ENCODE assay signal across 13 cellular contexts in the genomic region with DNA sequence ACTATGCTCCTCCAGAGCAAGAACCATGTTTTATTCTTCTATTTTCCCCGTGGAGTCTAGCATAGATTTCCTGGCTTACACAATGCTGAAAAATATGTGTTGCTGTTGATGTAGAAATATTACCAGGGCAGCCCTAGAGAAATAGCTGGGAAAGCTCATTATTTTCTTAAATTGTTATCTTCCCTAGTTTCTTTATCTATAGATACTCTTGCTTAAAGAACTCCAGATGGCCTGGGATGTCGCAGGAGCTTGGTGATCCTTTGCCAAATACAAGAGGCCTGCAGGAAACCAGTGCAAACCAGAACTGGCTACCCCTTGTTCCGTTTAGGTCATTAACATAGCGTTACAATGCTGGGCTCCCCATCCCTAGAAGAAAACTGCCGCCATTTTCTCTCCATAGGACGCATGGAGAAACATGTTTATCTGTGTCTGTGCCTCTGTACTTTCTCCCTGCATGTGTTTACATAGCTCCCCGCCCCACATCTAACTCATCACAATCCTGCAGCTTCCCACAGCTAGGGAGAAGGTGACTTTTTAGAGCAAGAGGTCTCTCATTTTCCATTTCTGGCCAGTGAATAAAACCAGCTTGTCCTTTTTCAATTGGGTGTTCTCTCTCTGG. TPM values are rescaled to one million over a fixed set of nuclear protein-coding genes. Genes with fewer than 3 reads are reported as not detected.
DNase-seq lines count a peak whose midpoint lies in the region; ATAC-seq, FAIRE-seq and TF ChIP-seq lines count a peak whose summit lies in the region.
"Had no signal": no experiment of that assay in that cellular context is flagged by ENCODE, and none has a peak within 500 bp of the region (broad histone marks: within the 10 kb centered on the region; RNA-seq: fewer than 3 reads in every experiment).

No MANE protein-coding gene starts in this region.

- CTCF ChIA-PET in SK-N-SH (lab: Yijun Ruan, JAX): interaction anchor here (0.8 to 1.5 kb wide), 3 partner anchors 212 to 703 kb away, joined by 3 to 4 read pairs (median 3); no protein-coding TSS in a partner anchor
- CTCF ChIA-PET in H1 (lab: Charles Lee; ENCODE audit: partially characterized antibody): interaction anchor here (0.7 to 2.5 kb wide), 9 partner anchors 9 to 701 kb away, joined by 3 to 13 read pairs (median 4); no protein-coding TSS in a partner anchor
- CTCF ChIA-PET in HepG2 (lab: Yijun Ruan, JAX; ENCODE audit: low intra/inter-chr PET ratio, low total read pairs): no interaction called here

- H2AFZ ChIP-seq in SK-N-SH (ENCODE audit: low read depth) (no peak overlapping the region), H1 (ENCODE audit: low read length) (0 out of 2 replicates have a peak overlapping the region, but pooled peaks have one; percentile 18), HepG2 (ENCODE audit: low read length) (no peak overlapping the region), neuronal stem cell (ENCODE audit: low read length) (peak overlapping the region; percentile 90)

- H3K27ac ChIP-seq in SK-N-SH (ENCODE audit: low read depth in 2 of 2, low read length in 1 of 2): no peak overlapping the region
- H3K27ac ChIP-seq in H1 (ENCODE audit: low read depth, low read length): no peak overlapping the region
- no peak overlapping the region for H3K27ac ChIP-seq in HepG2 (ENCODE audit: extremely low read length, insufficient read depth, low read length)
- H3K27ac ChIP-seq in neuronal stem cell (replicated peaks; ENCODE audit: low read length): no peak overlapping the region
- H3K27ac ChIP-seq in foreskin keratinocyte: no peak overlapping the region
- no peak overlapping the region for H3K27ac ChIP-seq in brain microvascular endothelial cell
- H3K27ac ChIP-seq: C4-2B had no signal

- H4K8ac ChIP-seq in H1 (ENCODE audit: extremely low read depth, insufficient read depth, low read length) (no peak overlapping the region), neuronal stem cell (ENCODE audit: low read depth, low read length) (no peak overlapping the region)

- H3K4me3 ChIP-seq in SK-N-SH (ENCODE audit: low read depth in 2 of 2, low read length in 1 of 2) (no peak overlapping the region), H1 (ENCODE audit: extremely low read depth in 1 of 4, insufficient read depth in 2 of 4, low read depth in 3 of 4, low read length in 4 of 4) (no peak overlapping the region), HepG2 (replicated peaks in 1 of 3; ENCODE audit: insufficient read depth in 1 of 3, low read depth in 2 of 3, low read length in 3 of 3) (no peak overlapping the region), neuronal stem cell (ENCODE audit: low read length in 2 of 2) (no peak overlapping the region), brain microvascular endothelial cell (ENCODE audit: low read depth, low read length) (no peak overlapping the region)

- H3K9ac ChIP-seq in SK-N-SH (no peak overlapping the region), H1 (replicated peaks in 1 of 4; ENCODE audit: extremely low read depth in 1 of 4, low read depth in 3 of 4, low read length in 3 of 4) (no peak overlapping the region), HepG2 (ENCODE audit: insufficient read depth, low read depth, low read length) (no peak overlapping the region), neuronal stem cell (ENCODE audit: low read depth, low read length, poor library complexity) (no peak overlapping the region)

- TF ChIP-seq POLR2A in H1 (IDR thresholded peaks at IDR 0.05; ENCODE audit: control extremely low read depth in 1 of 2, low read depth in 2 of 2, low read length in 2 of 2) (no peak), HepG2 (IDR thresholded peaks at IDR 0.05; ENCODE audit: insufficient read depth in 1 of 2, low read depth in 2 of 2, low read length in 2 of 2) (no peak), GM18505 (IDR thresholded peaks at IDR 0.05; ENCODE audit: borderline replicate concordance, extremely low read depth, insufficient read depth, insufficient read length) (no peak)

- peak; percentile 48; the same call in 2 of the 3 replicates for ATAC-seq in HepG2
- no peak for ATAC-seq in HG02610 (IDR thresholded peaks at IDR 0.05; ENCODE audit: unreplicated experiment)
- ATAC-seq in GM18505 (IDR thresholded peaks at IDR 0.05; ENCODE audit: unreplicated experiment): no peak
- no peak for ATAC-seq in foreskin keratinocyte

- DNase-seq in SK-N-SH (peak; percentile 15), H1 (ENCODE audit: low read depth in 1 of 2, low spot score in 2 of 2) (no peak), HepG2 (ENCODE audit: low spot score) (no peak), neuronal stem cell (ENCODE audit: low spot score) (no peak), foreskin keratinocyte (no peak), brain microvascular endothelial cell (no peak)
- DNase-seq: COR-L47, H7, NCI-H1930, NCI-H69 had no signal

- no peaks in the 10 kb centered on the region for H3K9me3 ChIP-seq in SK-N-SH
- H3K9me3 ChIP-seq in H1 (ENCODE audit: insufficient read depth in 2 of 2, low read depth in 1 of 2, low read length in 1 of 2): no peaks in the 10 kb centered on the region
- H3K9me3 ChIP-seq in HepG2 (ENCODE audit: low read length): no peaks in the 10 kb centered on the region
- no peaks in the 10 kb centered on the region for H3K9me3 ChIP-seq in neuronal stem cell (replicated peaks in 1 of 2; ENCODE audit: control insufficient read depth in 2 of 2, insufficient read depth in 1 of 2, low read depth in 1 of 2, low read length in 2 of 2)

- H2BK5ac ChIP-seq in H1 (ENCODE audit: low read depth, low read length) (no peak overlapping the region), neuronal stem cell (ENCODE audit: low read length) (no peak overlapping the region)

- in situ Hi-C loops in HepG2 (cut with HindIII; ENCODE audit: extremely low pct_ligation_motif_present, low pct_unique_long_range_greater_than_20kb): no loop called here
- in situ Hi-C loops in brain microvascular endothelial cell (cut with HindIII; ENCODE audit: low pct_ligation_motif_present, low sequenced_read_pairs): no loop called here

- no peaks in the 10 kb centered on the region for H3K9me2 ChIP-seq in SK-N-SH

- H3K27me3 ChIP-seq in SK-N-SH (ENCODE audit: insufficient read depth) (peaks cover 22% of the 10 kb centered on the region; the same call in 1 of the 2 replicates), H1 (replicated peaks in 1 of 4; ENCODE audit: control insufficient read depth in 3 of 4, extremely low read depth in 1 of 4, insufficient read depth in 3 of 4, low read length in 3 of 4) (no peaks in the 10 kb centered on the region), HepG2 (ENCODE audit: control insufficient read depth in 1 of 2, insufficient read depth in 2 of 2, low read length in 2 of 2) (no peaks in the 10 kb centered on the region), neuronal stem cell (ENCODE audit: control insufficient read depth in 3 of 3, insufficient read depth in 3 of 3, low read depth in 1 of 3, low read length in 3 of 3) (peaks cover 0 to 12% (median 0%) of the 10 kb centered on the region in 3 experiments), foreskin keratinocyte (peaks cover 37% of the 10 kb centered on the region), brain microvascular endothelial cell (replicated peaks) (peaks cover 28% of the 10 kb centered on the region)

- H3K4ac ChIP-seq in H1 (replicated peaks; ENCODE audit: insufficient read length, low read depth, low read length) (no peak overlapping the region), neuronal stem cell (ENCODE audit: low read length) (no peak overlapping the region)

- H4K91ac ChIP-seq in H1 (replicated peaks; ENCODE audit: insufficient read length, low read length) (no peak overlapping the region), neuronal stem cell (ENCODE audit: low read depth, low read length, poor library complexity) (no peak overlapping the region)

- H3K36me3 ChIP-seq in SK-N-SH (replicated peaks in 1 of 2; ENCODE audit: control insufficient read depth in 1 of 2, insufficient read depth in 2 of 2, low read length in 1 of 2) (no peaks in the 10 kb centered on the region), H1 (ENCODE audit: control insufficient read depth in 2 of 4, insufficient read depth in 4 of 4, low read length in 3 of 4) (no peaks in the 10 kb centered on the region), HepG2 (replicated peaks in 1 of 2; ENCODE audit: control insufficient read depth in 1 of 2, insufficient read depth in 2 of 2, low read length in 2 of 2) (no peaks in the 10 kb centered on the region), neuronal stem cell (replicated peaks in 1 of 2; ENCODE audit: control insufficient read depth in 2 of 2, insufficient read depth in 2 of 2, low read length in 2 of 2) (no peaks in the 10 kb centered on the region), brain microvascular endothelial cell (replicated peaks) (no peaks in the 10 kb centered on the region)

- no peak for TF ChIP-seq CTCF in SK-N-SH (IDR thresholded peaks at IDR 0.05)
- TF ChIP-seq CTCF in H1 (IDR thresholded peaks at IDR 0.05; ENCODE audit: control extremely low read depth in 1 of 3, insufficient read depth in 1 of 3, low read depth in 1 of 3, low read length in 3 of 3): no peak
- no peak for TF ChIP-seq CTCF in HepG2 (CRISPR knock-in tag; IDR thresholded peaks at IDR 0.05)
- no peak for TF ChIP-seq CTCF in foreskin keratinocyte (conservative IDR thresholded peaks at IDR 0.05)
- TF ChIP-seq CTCF in brain microvascular endothelial cell (IDR thresholded peaks at IDR 0.05; ENCODE audit: low read depth, low read length, missing control alignments): no peak

- H3F3A ChIP-seq in SK-N-SH (replicated peaks; ENCODE audit: insufficient read depth): no peaks in the 10 kb centered on the region

- POLR2A ChIA-PET in SK-N-SH (lab: Yijun Ruan, JAX) (no interaction called here), H1 (lab: Charles Lee; ENCODE audit: partially characterized antibody) (no interaction called here), HepG2 (lab: Yijun Ruan, JAX) (no interaction called here)

- H4K20me1 ChIP-seq in SK-N-SH (ENCODE audit: insufficient read depth) (no peaks in the 10 kb centered on the region), H1 (replicated peaks in 1 of 2; ENCODE audit: control insufficient read depth in 1 of 2, insufficient read depth in 2 of 2, low read length in 2 of 2) (no peaks in the 10 kb centered on the region), HepG2 (ENCODE audit: insufficient read depth, low read length) (no peaks in the 10 kb centered on the region)

- H3K23ac ChIP-seq in H1 (ENCODE audit: insufficient read length) (no peak overlapping the region), neuronal stem cell (ENCODE audit: low read depth, low read length, poor library complexity) (no peak overlapping the region)

- H3K18ac ChIP-seq in H1 (ENCODE audit: extremely low read depth, low read length): no peak overlapping the region
- no peak overlapping the region for H3K18ac ChIP-seq in neuronal stem cell (ENCODE audit: low read length)

- TF ChIP-seq RAD21 in SK-N-SH (IDR thresholded peaks at IDR 0.05; ENCODE audit: low read length) (no peak), H1 (IDR thresholded peaks at IDR 0.05 in 1 of 2, conservative IDR thresholded peaks at IDR 0.05 in 1 of 2; ENCODE audit: low read depth in 2 of 2, low read length in 2 of 2) (no peak), HepG2 (CRISPR knock-in tag; IDR thresholded peaks at IDR 0.05) (no peak)

- H2AK5ac ChIP-seq in H1 (ENCODE audit: low read depth, low read length) (no peak overlapping the region), neuronal stem cell (ENCODE audit: low read depth, low read length) (no peak overlapping the region)

- FAIRE-seq in H1 (lab: Jason Lieb, UNC): no peak
- no peak for FAIRE-seq in HepG2 (lab: Jason Lieb, UNC)

- H2BK120ac ChIP-seq in H1 (replicated peaks; ENCODE audit: low read depth, low read length) (no peak overlapping the region), neuronal stem cell (ENCODE audit: low read depth, low read length) (no peak overlapping the region)

- H3K79me1 ChIP-seq in H1 (ENCODE audit: low read depth, low read length) (no peaks in the 10 kb centered on the region), neuronal stem cell (ENCODE audit: low read depth, low read length) (no peaks in the 10 kb centered on the region)

- H3K4me2 ChIP-seq in SK-N-SH (no peak overlapping the region), H1 (ENCODE audit: insufficient read depth in 1 of 2, low read depth in 2 of 2, low read length in 2 of 2) (no peak overlapping the region), HepG2 (ENCODE audit: low read depth, low read length) (no peak overlapping the region), neuronal stem cell (ENCODE audit: insufficient read depth, low read length, poor library complexity, severe bottlenecking) (no peak overlapping the region)

- H3K4me1 ChIP-seq in SK-N-SH (ENCODE audit: control insufficient read depth in 1 of 2, insufficient read depth in 2 of 2, low read depth in 1 of 2, low read length in 1 of 2) (no peaks in the 10 kb centered on the region; a peak in 1 of 4 replicates), H1 (replicated peaks in 1 of 4; ENCODE audit: control insufficient read depth in 3 of 4, insufficient read depth in 4 of 4, low read length in 3 of 4) (no peaks in the 10 kb centered on the region; a peak in 1 of 7 replicates), HepG2 (ENCODE audit: insufficient read depth, low read length) (peaks cover 17% of the 10 kb centered on the region; the same call in 1 of the 2 replicates), neuronal stem cell (ENCODE audit: control insufficient read depth in 2 of 2, insufficient read depth in 1 of 2, low read depth in 1 of 2, low read length in 2 of 2) (peaks cover 0 to 7% of the 10 kb centered on the region in 2 donors), foreskin keratinocyte (no peaks in the 10 kb centered on the region)

- no TSS peak for BruUV-seq in HepG2 (replicated peaks; lab: Mats Ljungman, UMichigan)

- TF ChIP-seq EP300 in SK-N-SH (IDR thresholded peaks at IDR 0.05; ENCODE audit: borderline replicate concordance in 1 of 2, low read depth in 1 of 2, low read length in 1 of 2): no peak
- TF ChIP-seq EP300 in H1 (IDR thresholded peaks at IDR 0.05; ENCODE audit: borderline replicate concordance in 1 of 2, low read depth in 2 of 2, low read length in 2 of 2): no peak
- no peak for TF ChIP-seq EP300 in HepG2 (IDR thresholded peaks at IDR 0.05; ENCODE audit: low read depth in 2 of 2, low read length in 2 of 2)
- no peak for TF ChIP-seq EP300 in HepG2 (CRISPR knock-in tag; IDR thresholded peaks at IDR 0.05; ENCODE audit: borderline replicate concordance)

- intact Hi-C loops in HepG2 (cut with micrococcal nuclease; ENCODE audit: unreplicated experiment): no loop called here

- no peak overlapping the region for H3K14ac ChIP-seq in H1 (ENCODE audit: insufficient read length)
- no peak overlapping the region for H3K14ac ChIP-seq in neuronal stem cell (ENCODE audit: low read length)

- H2BK20ac ChIP-seq in H1 (ENCODE audit: low read length): no peak overlapping the region

- no peaks in the 10 kb centered on the region for H3K79me2 ChIP-seq in SK-N-SH (ENCODE audit: insufficient read depth)
- H3K79me2 ChIP-seq in H1 (ENCODE audit: control insufficient read depth in 1 of 2, insufficient read depth in 2 of 2, low read length in 2 of 2): no peaks in the 10 kb centered on the region
- H3K79me2 ChIP-seq in HepG2 (ENCODE audit: insufficient read depth, low read length): no peaks in the 10 kb centered on the region

- no peaks in the 10 kb centered on the region for H3K23me2 ChIP-seq in H1 (ENCODE audit: low read depth, low read length)

- H2BK15ac ChIP-seq in H1 (ENCODE audit: low read length) (no peak overlapping the region), neuronal stem cell (ENCODE audit: low read length) (no peak overlapping the region)

- 16% methylated on average over 7 of the region's 7 CpGs for WGBS in SK-N-SH (ENCODE audit: low lambda C conversion rate)
- WGBS in H1 (ENCODE audit: extremely low coverage in 1 of 2, insufficient coverage in 1 of 2, insufficient read length in 1 of 2, insufficient replicate concordance in 2 of 2, low coverage in 1 of 2, low lambda C conversion rate in 2 of 2, missing lambda C conversion rate in 1 of 2), 2 experiments: 86% methylated on average over 7 of the region's 7 CpGs; no CpG with 5 or more reads in 1 of the 2 experiments
- WGBS in HepG2 (ENCODE audit: low lambda C conversion rate): 54% methylated on average over 7 of the region's 7 CpGs
- WGBS in neuronal stem cell (ENCODE audit: extremely low coverage in 2 of 2, insufficient read length in 2 of 2, insufficient replicate concordance in 1 of 2), 2 donors: no CpG with 5 or more reads among the region's 7 CpGs

- H4K5ac ChIP-seq in H1 (ENCODE audit: insufficient read length, low read depth, low read length): no peak overlapping the region

- H2BK12ac ChIP-seq in H1 (ENCODE audit: low read depth, low read length) (no peak overlapping the region), neuronal stem cell (ENCODE audit: low read length) (no peak overlapping the region)

- no peak overlapping the region for H3K56ac ChIP-seq in H1 (replicated peaks; ENCODE audit: insufficient read length, low read depth, low read length)

RNA-seq across cellular contexts. Expression of a gene that starts 6.4 kb away (rescaled TPM):
- polyA plus RNA-seq in SK-N-SH (2012; rRNA removed) (0.13 and 0.34 TPM in 2 replicates), H1 (2011; rRNA removed) (0.41 and 0.53 TPM in 2 replicates), HepG2 (2011; rRNA removed) (7.8 and 12.2 TPM in 2 replicates), foreskin keratinocyte (not detected in 2 replicates)
- polyA plus RNA-seq in SK-N-SH (2012; cell fraction: cytosol; rRNA removed): 0.06 and 0.17 TPM in 2 replicates
- polyA plus RNA-seq in SK-N-SH (2012; cell fraction: nucleus; rRNA removed): 0.01 and 0.15 TPM in 2 replicates
- total RNA-seq in H1 (2021; fragmentation: NEBNext Ultra II Directional; extraction: Animal tissue kit (Norgen Biotek cat#: 25700)): 2.5 and 2.7 TPM in 2 replicates
- polyA plus RNA-seq in H1 (2011; cell fraction: cytosol; rRNA removed): 0.49 TPM
- 1.4 TPM for polyA plus RNA-seq in H1 (2011; cell fraction: nucleus; rRNA removed)
- 0.72 to 1.2 TPM (median 1.1 TPM) in 4 replicates for polyA plus RNA-seq in H1 (2012, experiment 1 of 2)
- 0.01 TPM for polyA plus RNA-seq in H1 (2012, experiment 2 of 2)
- polyA plus RNA-seq in H1 (2013, experiment 1 of 2): 0.71 TPM
- 0.83 TPM for polyA plus RNA-seq in H1 (2013, experiment 2 of 2)
- polyA minus RNA-seq in H1 (2011; rRNA and poly(A)+ RNA removed): 3.9 and 10.0 TPM in 2 replicates
- 1.1 TPM for polyA minus RNA-seq in H1 (2011; cell fraction: cytosol; rRNA and poly(A)+ RNA removed)
- 5.8 TPM for polyA minus RNA-seq in H1 (2011; cell fraction: nucleus; rRNA and poly(A)+ RNA removed)
- total RNA-seq in HepG2 (2016; rRNA removed; fragmentation: Illumina TruSeq; extraction: Trizol) (13.3 and 22.2 TPM in 2 replicates), foreskin keratinocyte (0.07 TPM in 1 of 2 replicates, not detected in the other)
- 1.4 and 1.9 TPM in 2 replicates for total RNA-seq in HepG2 (2016; cell fraction: cytosol; rRNA removed; fragmentation: Illumina TruSeq; extraction: Trizol; ENCODE audit: low read depth)
- 14.7 and 22.1 TPM in 2 replicates for total RNA-seq in HepG2 (2016; cell fraction: insoluble cytoplasmic fraction; rRNA removed; fragmentation: Illumina TruSeq; extraction: Trizol)
- 4.3 and 4.4 TPM in 2 replicates for total RNA-seq in HepG2 (2016; cell fraction: membrane; rRNA removed; fragmentation: Illumina TruSeq; extraction: Trizol)
- 18.5 and 19.5 TPM in 2 replicates for total RNA-seq in HepG2 (2016; cell fraction: nucleus; rRNA removed; fragmentation: Illumina TruSeq; extraction: Trizol)
- polyA plus RNA-seq in HepG2 (2011; cell fraction: cytosol; rRNA removed): 6.5 and 6.8 TPM in 2 replicates
- polyA plus RNA-seq in HepG2 (2011; cell fraction: nucleus; rRNA removed): 6.8 and 8.4 TPM in 2 replicates
- 14.2 and 21.9 TPM in 2 replicates for polyA plus RNA-seq in HepG2 (2012)
- 0.12 and 0.35 TPM in 2 replicates for polyA plus RNA-seq in HepG2 (2016; cell fraction: cytosol; fragmentation: Illumina TruSeq; extraction: Trizol; ENCODE audit: low read depth)
- polyA plus RNA-seq in HepG2 (2016; cell fraction: insoluble cytoplasmic fraction; fragmentation: Illumina TruSeq; extraction: Trizol; ENCODE audit: low read depth): 5.9 and 6.2 TPM in 2 replicates
- polyA plus RNA-seq in HepG2 (2016; cell fraction: membrane; fragmentation: Illumina TruSeq; extraction: Trizol; ENCODE audit: low read depth): 0.72 and 0.98 TPM in 2 replicates
- 7.4 and 7.8 TPM in 2 replicates for polyA plus RNA-seq in HepG2 (2016; cell fraction: nucleus; fragmentation: Illumina TruSeq; extraction: Trizol; ENCODE audit: insufficient read depth, low read depth)
- 38.1 TPM in 1 of 2 replicates, not detected in the other for polyA minus RNA-seq in HepG2 (2011; rRNA and poly(A)+ RNA removed; ENCODE audit: low replicate concordance)
- polyA minus RNA-seq in HepG2 (2011; cell fraction: cytosol; rRNA and poly(A)+ RNA removed): 21.3 and 25.0 TPM in 2 replicates
- 27.4 and 36.7 TPM in 2 replicates for polyA minus RNA-seq in HepG2 (2011; cell fraction: nucleus; rRNA and poly(A)+ RNA removed)
- 0.11 TPM for polyA plus RNA-seq in neuronal stem cell (2013, experiment 1 of 2)
- 0.12 TPM for polyA plus RNA-seq in neuronal stem cell (2013, experiment 2 of 2)

Comparison
In these comparisons a context has a peak if more than half of its experiments do, and no peak if none do; other contexts are left out.
1. H2AFZ ChIP-seq: peak in H1 (single experiment) and neuronal stem cell (single experiment); none in SK-N-SH (single experiment) and HepG2 (single experiment).